Comparison of ENCODE assay signal across 17 cellular contexts in genomic region chr2:189157431-189157830, GRCh38.
"Had no signal": no experiment of that assay in that cellular context is flagged by ENCODE, and none has a peak within 500 bp of the region (broad histone marks: within the 10 kb centered on the region; RNA-seq: fewer than 3 reads in every experiment).

No MANE protein-coding gene starts in this region.

- DNase-seq: activated CD4-positive, alpha-beta T cell treated with anti-CD3 and anti-CD28 coated beads, Interleukin-2, amount 10 ng/mL, durations not matched to agents 24 days and 14 days; activated CD4-positive, CD25-positive, alpha-beta regulatory T cell; activated CD8-positive, alpha-beta memory T cell treated with anti-CD3 and anti-CD28 coated beads, Interleukin-2, amount 50 U/mL, for 4 hours; activated CD8-positive, alpha-beta T cell treated with anti-CD3 and anti-CD28 coated beads, Interleukin-2, amount 10 ng/mL, durations not matched to agents 7 days and 5 days; activated gamma-delta T cell; activated T-cell treated with anti-CD3 and anti-CD28 coated beads, Interleukin-2, amount 50 U/mL, for 48 hours; effector memory CD4-positive, alpha-beta T cell; heart right ventricle; mesendoderm; right lobe of liver; stimulated activated CD4-positive, alpha-beta T cell treated with anti-CD3 and anti-CD28 coated beads, Interleukin-1b, Interleukin-23, amount 100 ng/mL, for 48 hours; tibial artery; uterus had no signal

- H3K27me3 Mint-ChIP-seq: activated CD4-positive, alpha-beta T cell treated with anti-CD3 and anti-CD28 coated beads, Interleukin-2, amount 10 ng/mL, durations not matched to agents 24 days and 14 days had no signal

- H3K36me3 Mint-ChIP-seq: activated naive CD4-positive, alpha-beta T cell treated with anti-CD3 and anti-CD28 coated beads, Interleukin-2, amount 50 U/mL, for 72 hours; stimulated activated effector memory CD8-positive, alpha-beta T cell treated with anti-CD3 and anti-CD28 coated beads, Interleukin-12 subunit alpha, Interleukin-12 subunit beta, amount 100 ng/mL, for 72 hours had no signal

- H3K4me1 Mint-ChIP-seq: activated CD4-positive, alpha-beta T cell treated with anti-CD3 and anti-CD28 coated beads, Interleukin-2, amount 10 ng/mL, durations not matched to agents 24 days and 14 days; stimulated activated effector memory CD8-positive, alpha-beta T cell treated with anti-CD3 and anti-CD28 coated beads, Interleukin-12 subunit alpha, Interleukin-12 subunit beta, amount 100 ng/mL, for 72 hours had no signal

- H3K27ac Mint-ChIP-seq: activated CD4-positive, alpha-beta T cell treated with anti-CD3 and anti-CD28 coated beads, Interleukin-2, amount 10 ng/mL, durations not matched to agents 24 days and 14 days; activated CD8-positive, alpha-beta T cell treated with anti-CD3 and anti-CD28 coated beads, Interleukin-2, amount 10 ng/mL, durations not matched to agents 7 days and 5 days; activated naive CD4-positive, alpha-beta T cell treated with anti-CD3 and anti-CD28 coated beads, Interleukin-2, amount 50 U/mL, for 72 hours; stimulated activated effector memory CD8-positive, alpha-beta T cell treated with anti-CD3 and anti-CD28 coated beads, Interleukin-12 subunit alpha, Interleukin-12 subunit beta, amount 100 ng/mL, for 72 hours had no signal

- H3K27me3 ChIP-seq: gastroesophageal sphincter, heart right ventricle, right lobe of liver, tibial artery, uterus had no signal

- H3K9me3 ChIP-seq: gastroesophageal sphincter, heart right ventricle, right lobe of liver, tibial artery, uterus had no signal

- ATAC-seq: activated CD8-positive, alpha-beta T cell treated with anti-CD3 and anti-CD28 coated beads, Interleukin-2, amount 10 ng/mL, durations not matched to agents 7 days and 5 days; activated naive CD4-positive, alpha-beta T cell treated with anti-CD3 and anti-CD28 coated beads, Interleukin-2, amount 50 U/mL, for 72 hours; gastroesophageal sphincter; heart right ventricle; right lobe of liver; stimulated activated effector memory CD8-positive, alpha-beta T cell treated with anti-CD3 and anti-CD28 coated beads, Interleukin-12 subunit alpha, Interleukin-12 subunit beta, amount 100 ng/mL, for 72 hours had no signal

- H3K4me1 ChIP-seq: right lobe of liver, uterus had no signal

- H3K27ac ChIP-seq: epithelial cell of prostate, gastroesophageal sphincter, heart right ventricle, right lobe of liver, tibial artery, uterus had no signal

- H3K9me3 Mint-ChIP-seq: activated CD4-positive, alpha-beta T cell treated with anti-CD3 and anti-CD28 coated beads, Interleukin-2, amount 10 ng/mL, durations not matched to agents 24 days and 14 days; activated naive CD4-positive, alpha-beta T cell treated with anti-CD3 and anti-CD28 coated beads, Interleukin-2, amount 50 U/mL, for 72 hours; stimulated activated effector memory CD8-positive, alpha-beta T cell treated with anti-CD3 and anti-CD28 coated beads, Interleukin-12 subunit alpha, Interleukin-12 subunit beta, amount 100 ng/mL, for 72 hours had no signal

- H3K4me3 Mint-ChIP-seq: activated CD4-positive, alpha-beta T cell treated with anti-CD3 and anti-CD28 coated beads, Interleukin-2, amount 10 ng/mL, durations not matched to agents 24 days and 14 days; activated CD8-positive, alpha-beta T cell treated with anti-CD3 and anti-CD28 coated beads, Interleukin-2, amount 10 ng/mL, durations not matched to agents 7 days and 5 days; stimulated activated effector memory CD8-positive, alpha-beta T cell treated with anti-CD3 and anti-CD28 coated beads, Interleukin-12 subunit alpha, Interleukin-12 subunit beta, amount 100 ng/mL, for 72 hours had no signal

- H3K36me3 ChIP-seq: gastroesophageal sphincter, heart right ventricle, right lobe of liver, tibial artery, uterus had no signal

- H3K4me3 ChIP-seq: gastroesophageal sphincter, heart right ventricle, right lobe of liver, tibial artery, uterus had no signal
